In genomic region chrX:54640721-54641120, GRCh38 we compare ENCODE assay signal across 11 cellular contexts.
DNase-seq lines count a peak whose midpoint lies in the region; ATAC-seq and TF ChIP-seq lines count a peak whose summit lies in the region.
"Had no signal": no experiment of that assay in that cellular context is flagged by ENCODE, and none has a peak within 500 bp of the region (broad histone marks: within the 10 kb centered on the region; RNA-seq: fewer than 3 reads in every experiment).

No MANE protein-coding gene starts in this region.

- intact Hi-C loops in left ventricle myocardium inferior (cut with micrococcal nuclease) = no loop called here
- intact Hi-C loops in left cardiac atrium (cut with DNase I) = loop anchor here in 1 of 2 donors (10.0 kb wide), 1 partner anchor 164 kb away; the partner anchor contains the start of gene MAGED2
- intact Hi-C loops in upper lobe of right lung (cut with DNase I) = no loop called here

- H3K4me3 ChIP-seq in left ventricle myocardium inferior (no peak overlapping the region), liver (ENCODE audit: low read depth in 1 of 3, low read length in 3 of 3) (no peak overlapping the region), upper lobe of right lung (no peak overlapping the region), Peyer's patch (no peak overlapping the region)

- peak; percentile 30 to 57 for TF ChIP-seq RAD21 in liver (IDR thresholded peaks at IDR 0.05)

- H3K27me3 Mint-ChIP-seq in activated naive CD8-positive, alpha-beta T cell treated with anti-CD3 and anti-CD28 coated beads, Interleukin-2, amount 50 U/mL, for 24 hours = no peaks in the 10 kb centered on the region

- H3K4me1 ChIP-seq in left ventricle myocardium inferior (peaks cover 8% of the 10 kb centered on the region), liver (ENCODE audit: control insufficient read depth in 4 of 4, insufficient read depth in 4 of 4, low read length in 3 of 4) (peaks cover 1 to 13% (median 6%) of the 10 kb centered on the region in 4 donors), upper lobe of right lung (no peaks in the 10 kb centered on the region), Peyer's patch (no peaks in the 10 kb centered on the region)

- peak overlapping the region; percentile 85 for H3K4me3 Mint-ChIP-seq in activated naive CD8-positive, alpha-beta T cell treated with anti-CD3 and anti-CD28 coated beads, Interleukin-2, amount 50 U/mL, for 24 hours

- no peak for DNase-seq in left ventricle myocardium inferior
- no peak for DNase-seq in left cardiac atrium
- no peak for DNase-seq in activated naive CD8-positive, alpha-beta T cell treated with anti-CD3 and anti-CD28 coated beads, Interleukin-2, amount 50 U/mL, for 24 hours
- no peak for DNase-seq in upper lobe of right lung
- no peak for DNase-seq in NCI-H187 treated with DMSO at 0.1 percent for 48 hours (lab: John Stamatoyannopoulos, UW)
- no peak for DNase-seq in UCSD-AML1 (lab: John Stamatoyannopoulos, UW; ENCODE audit: unreplicated experiment)
- no peak for DNase-seq in Peyer's patch
- DNase-seq: activated CD8-positive, alpha-beta memory T cell treated with anti-CD3 and anti-CD28 coated beads, Interleukin-2, amount 50 U/mL, for 48 hours; kidney; NCI-H1930 had no signal

- H3K36me3 ChIP-seq in left ventricle myocardium inferior = no peaks in the 10 kb centered on the region
- H3K36me3 ChIP-seq in liver (ENCODE audit: control insufficient read depth in 4 of 4, insufficient read depth in 3 of 4, low read depth in 1 of 4, low read length in 3 of 4) = no peaks in the 10 kb centered on the region
- no peaks in the 10 kb centered on the region for H3K36me3 ChIP-seq in upper lobe of right lung
- no peaks in the 10 kb centered on the region for H3K36me3 ChIP-seq in Peyer's patch

- TF ChIP-seq POLR2A in Peyer's patch (IDR thresholded peaks at IDR 0.05) = no peak

- H3K9me3 Mint-ChIP-seq in activated naive CD8-positive, alpha-beta T cell treated with anti-CD3 and anti-CD28 coated beads, Interleukin-2, amount 50 U/mL, for 24 hours = peaks cover 1% of the 10 kb centered on the region

- peak overlapping the region; percentile 1 to 11 for H3K9ac ChIP-seq in liver (ENCODE audit: low read depth in 1 of 2, low read length in 2 of 2)

- peaks cover 10% of the 10 kb centered on the region for H3K4me1 Mint-ChIP-seq in activated naive CD8-positive, alpha-beta T cell treated with anti-CD3 and anti-CD28 coated beads, Interleukin-2, amount 50 U/mL, for 24 hours

- WGBS in liver = 28% methylated on average over 9 of the region's 9 CpGs

- peak overlapping the region; percentile 95 for H3K27ac ChIP-seq in left ventricle myocardium inferior (replicated peaks)
- peak overlapping the region; percentile 93 for H3K27ac ChIP-seq in liver (ENCODE audit: low read depth in 1 of 2, low read length in 2 of 2)
- peak overlapping the region; percentile 89 for H3K27ac ChIP-seq in upper lobe of right lung
- H3K27ac ChIP-seq in Peyer's patch = peak overlapping the region in 2 of 4 donors; percentile 91 to 94

- no peaks in the 10 kb centered on the region for H3K9me3 ChIP-seq in left ventricle myocardium inferior (replicated peaks)
- H3K9me3 ChIP-seq in liver (ENCODE audit: control insufficient read depth in 4 of 4, low read length in 3 of 4) = no peaks in the 10 kb centered on the region
- H3K9me3 ChIP-seq in upper lobe of right lung = no peaks in the 10 kb centered on the region
- no peaks in the 10 kb centered on the region for H3K9me3 ChIP-seq in Peyer's patch

- H3K36me3 Mint-ChIP-seq in activated naive CD8-positive, alpha-beta T cell treated with anti-CD3 and anti-CD28 coated beads, Interleukin-2, amount 50 U/mL, for 24 hours (ENCODE audit: low read depth) = peaks cover 2% of the 10 kb centered on the region

- no peak for ATAC-seq in left cardiac atrium
- ATAC-seq in activated naive CD8-positive, alpha-beta T cell treated with anti-CD3 and anti-CD28 coated beads, Interleukin-2, amount 50 U/mL, for 24 hours = no peak
- ATAC-seq in upper lobe of right lung = no peak

- H3K27me3 ChIP-seq in left ventricle myocardium inferior (ENCODE audit: low read depth) (no peaks in the 10 kb centered on the region), liver (ENCODE audit: control insufficient read depth in 4 of 4, insufficient read depth in 4 of 4, low read length in 3 of 4) (peaks cover 0 to 2% (median 0%) of the 10 kb centered on the region in 4 donors), upper lobe of right lung (no peaks in the 10 kb centered on the region), Peyer's patch (no peaks in the 10 kb centered on the region)

- peak overlapping the region; percentile 97 for H3K27ac Mint-ChIP-seq in activated naive CD8-positive, alpha-beta T cell treated with anti-CD3 and anti-CD28 coated beads, Interleukin-2, amount 50 U/mL, for 24 hours

- no peak for TF ChIP-seq CTCF in left ventricle myocardium inferior (IDR thresholded peaks at IDR 0.05; ENCODE audit: borderline replicate concordance)
- TF ChIP-seq CTCF in liver (IDR thresholded peaks at IDR 0.05; ENCODE audit: low read depth, low read length, missing input control) = no peak
- TF ChIP-seq CTCF in upper lobe of right lung (IDR thresholded peaks at IDR 0.05) = no peak
- no peak for TF ChIP-seq CTCF in Peyer's patch (IDR thresholded peaks at IDR 0.05)

TF ChIP-seq in liver, 16 proteins besides CTCF, POLR2A, EP300 and RAD21:
- peak; percentile 41 for TF ChIP-seq NR2F2 (IDR thresholded peaks at IDR 0.05)
- no peak for TF ChIP-seq ATF3 (IDR thresholded peaks at IDR 0.05)
- TF ChIP-seq HNF4G (IDR thresholded peaks at IDR 0.05) = peak; percentile 45
- no peak for TF ChIP-seq FOXA1 (IDR thresholded peaks at IDR 0.05)
- peak in 1 of 2 donors; percentile 58 for TF ChIP-seq GABPA (IDR thresholded peaks at IDR 0.05 in 1 of 2, conservative IDR thresholded peaks at IDR 0.05 in 1 of 2)
- TF ChIP-seq REST (IDR thresholded peaks at IDR 0.05) = no peak
- peak; percentile 82 for TF ChIP-seq HNF4A (conservative IDR thresholded peaks at IDR 0.05)
- no peak for TF ChIP-seq TAF1 (conservative IDR thresholded peaks at IDR 0.05)
- TF ChIP-seq EGR1 (IDR thresholded peaks at IDR 0.05; ENCODE audit: low read depth in 2 of 2) = peak in 1 of 2 donors; percentile 9
- peak in 1 of 2 donors; percentile 50 for TF ChIP-seq JUND (IDR thresholded peaks at IDR 0.05)
- peak; percentile 44 for TF ChIP-seq MAX (IDR thresholded peaks at IDR 0.05)
- TF ChIP-seq SP1 (IDR thresholded peaks at IDR 0.05) = peak; percentile 90
- peak; percentile 27 for TF ChIP-seq YY1 (IDR thresholded peaks at IDR 0.05)
- TF ChIP-seq RXRA (IDR thresholded peaks at IDR 0.05) = peak; percentile 89 to 92
- peak; percentile 34 for TF ChIP-seq ZBTB33 (IDR thresholded peaks at IDR 0.05)
- no peak for TF ChIP-seq FOXA2 (IDR thresholded peaks at IDR 0.05)
